ENCODE assay signal across 7 cellular contexts in genomic region chr5:74864823-74865222, GRCh38. TPM values are rescaled to one million over a fixed set of nuclear protein-coding genes. Genes with fewer than 3 reads are reported as not detected.
A peak's percentile ranks its signal among the peaks of the same experiment; 100 is the strongest.
DNase-seq lines count a peak whose midpoint lies in the region; ATAC-seq and TF ChIP-seq lines count a peak whose summit lies in the region.

No MANE protein-coding gene starts in this region.

- no peaks in the 10 kb centered on the region for H3F3A ChIP-seq in GM23248 (ENCODE audit: insufficient read depth)
- no peaks in the 10 kb centered on the region for H3F3A ChIP-seq in PC-3 (ENCODE audit: low read length, unreplicated experiment)

- no peak overlapping the region for H3K18ac ChIP-seq in neuronal stem cell (ENCODE audit: low read length)

- no TSS peak for BruUV-seq in PC-3 (replicated peaks; lab: Mats Ljungman, UMichigan)

- H2AFZ ChIP-seq in GM23248 (peak overlapping the region; percentile 88; the same call in 1 of the 2 replicates), PC-3 (ENCODE audit: low read length) (peak overlapping the region; percentile 82), neuronal stem cell (ENCODE audit: low read length) (peak overlapping the region; percentile 98)

- H3K27me3 ChIP-seq in GM23248 (replicated peaks; ENCODE audit: insufficient read depth) (peaks cover 47% of the 10 kb centered on the region), PC-3 (ENCODE audit: low read length) (no peaks in the 10 kb centered on the region), endocrine pancreas (ENCODE audit: control insufficient read depth, insufficient read depth, low read length) (no peaks in the 10 kb centered on the region), neuronal stem cell (ENCODE audit: control insufficient read depth in 3 of 3, insufficient read depth in 3 of 3, low read depth in 1 of 3, low read length in 3 of 3) (no peaks in the 10 kb centered on the region), Peyer's patch (peaks cover 0 to 29% of the 10 kb centered on the region in 2 donors), aorta (ENCODE audit: control insufficient read depth in 1 of 2, insufficient read depth in 2 of 2, low read length in 1 of 2) (no peaks in the 10 kb centered on the region)

- POLR2A ChIA-PET in PC-3 (lab: Charles Lee; ENCODE audit: unreplicated experiment), result no interaction called here

- no peak overlapping the region for H4K8ac ChIP-seq in neuronal stem cell (ENCODE audit: low read depth, low read length)

- CTCF ChIA-PET in PC-3 (lab: Charles Lee), result no interaction called here

- no peaks in the 10 kb centered on the region for H3K9me3 ChIP-seq in GM23248 (ENCODE audit: low read depth)
- H3K9me3 ChIP-seq in PC-3 (ENCODE audit: low read length), result no peaks in the 10 kb centered on the region
- H3K9me3 ChIP-seq in endocrine pancreas (ENCODE audit: control insufficient read depth, low read length), result no peaks in the 10 kb centered on the region
- no peaks in the 10 kb centered on the region for H3K9me3 ChIP-seq in neuronal stem cell (replicated peaks in 1 of 2; ENCODE audit: control insufficient read depth in 2 of 2, insufficient read depth in 1 of 2, low read depth in 1 of 2, low read length in 2 of 2)
- no peaks in the 10 kb centered on the region for H3K9me3 ChIP-seq in Peyer's patch
- no peaks in the 10 kb centered on the region for H3K9me3 ChIP-seq in aorta (ENCODE audit: control insufficient read depth, low read length)

- TF ChIP-seq CTCF in PC-3 (conservative IDR thresholded peaks at IDR 0.05; ENCODE audit: low read depth, low read length) (no peak), Peyer's patch (IDR thresholded peaks at IDR 0.05) (no peak)

- H2BK5ac ChIP-seq in neuronal stem cell (ENCODE audit: low read length), result no peak overlapping the region

- H4K20me1 ChIP-seq in GM23248 (ENCODE audit: insufficient read depth) (no peaks in the 10 kb centered on the region), PC-3 (ENCODE audit: low read length) (no peaks in the 10 kb centered on the region)

- H3K4me3 ChIP-seq in GM23248, result no peak overlapping the region
- H3K4me3 ChIP-seq in PC-3 (ENCODE audit: low read length), result peak overlapping the region; percentile 91
- peak overlapping the region; percentile 92 for H3K4me3 ChIP-seq in endocrine pancreas (ENCODE audit: control insufficient read depth, insufficient read depth, low read length)
- peak overlapping the region in 1 of 2 donors; percentile 69 for H3K4me3 ChIP-seq in neuronal stem cell (ENCODE audit: low read length in 2 of 2)
- H3K4me3 ChIP-seq in Peyer's patch, result peak overlapping the region in 1 of 4 donors; percentile 81
- no peak overlapping the region for H3K4me3 ChIP-seq in aorta (ENCODE audit: low read length in 2 of 2)

- H3K4me1 ChIP-seq in GM23248 (ENCODE audit: insufficient read depth) (no peaks in the 10 kb centered on the region), PC-3 (ENCODE audit: insufficient read depth, low read length) (peaks cover 6% of the 10 kb centered on the region; the same call in 1 of the 2 replicates), endocrine pancreas (ENCODE audit: control insufficient read depth, insufficient read depth, low read length) (peaks cover 9% of the 10 kb centered on the region), neuronal stem cell (ENCODE audit: control insufficient read depth in 2 of 2, insufficient read depth in 1 of 2, low read depth in 1 of 2, low read length in 2 of 2) (peaks cover 6 to 7% of the 10 kb centered on the region in 2 donors), Peyer's patch (peaks cover 0 to 12% (median 3%) of the 10 kb centered on the region in 4 donors), aorta (ENCODE audit: control insufficient read depth in 1 of 2, insufficient read depth in 2 of 2, low read length in 2 of 2) (no peaks in the 10 kb centered on the region)

- no peak for ATAC-seq in PC-3
- ATAC-seq in aorta (ENCODE audit: low FRiP score), result no peak
- no peak for ATAC-seq in GM21381 (IDR thresholded peaks at IDR 0.05; ENCODE audit: unreplicated experiment)

- no peak overlapping the region for H2BK12ac ChIP-seq in neuronal stem cell (ENCODE audit: low read length)

- no peak overlapping the region for H3K23ac ChIP-seq in neuronal stem cell (ENCODE audit: low read depth, low read length, poor library complexity)

- H4K91ac ChIP-seq in neuronal stem cell (ENCODE audit: low read depth, low read length, poor library complexity), result no peak overlapping the region

- H3K79me1 ChIP-seq in neuronal stem cell (ENCODE audit: low read depth, low read length), result no peaks in the 10 kb centered on the region

- H3K9ac ChIP-seq in GM23248 (no peak overlapping the region), PC-3 (ENCODE audit: low read length) (peak overlapping the region; percentile 68), endocrine pancreas (ENCODE audit: control insufficient read depth, insufficient read depth, low read length) (peak overlapping the region; percentile 51), neuronal stem cell (ENCODE audit: low read depth, low read length, poor library complexity) (no peak overlapping the region)

- 50 to 61% methylated on average over 8 of the region's 8 CpGs for WGBS in GM23248 (ENCODE audit: low coverage in 1 of 2, low lambda C conversion rate in 2 of 2, missing lambda C conversion rate in 2 of 2), 2 experiments
- WGBS in neuronal stem cell (ENCODE audit: extremely low coverage in 2 of 2, insufficient read length in 2 of 2, insufficient replicate concordance in 1 of 2), 2 donors, result no CpG with 5 or more reads among the region's 8 CpGs
- 87 to 88% methylated on average over 8 of the region's 8 CpGs for WGBS in aorta, 2 donors

- H3K27ac ChIP-seq in GM23248 (no peak overlapping the region), PC-3 (ENCODE audit: low read length) (no peak overlapping the region), neuronal stem cell (replicated peaks; ENCODE audit: low read length) (no peak overlapping the region), Peyer's patch (no peak overlapping the region), aorta (ENCODE audit: low read depth in 1 of 2, low read length in 2 of 2) (no peak overlapping the region)

- H2BK15ac ChIP-seq in neuronal stem cell (ENCODE audit: low read length), result no peak overlapping the region

- H3K14ac ChIP-seq in neuronal stem cell (ENCODE audit: low read length), result no peak overlapping the region

- no peak for DNase-seq in GM23248
- DNase-seq in PC-3, result peak; percentile 25
- no peak for DNase-seq in neuronal stem cell (ENCODE audit: low spot score)
- DNase-seq in Peyer's patch, result no peak
- no peak for DNase-seq in aorta

- H3K4me2 ChIP-seq in GM23248 (ENCODE audit: unreplicated experiment) (no peak overlapping the region), PC-3 (ENCODE audit: low read length) (peak overlapping the region; percentile 85), neuronal stem cell (ENCODE audit: insufficient read depth, low read length, poor library complexity, severe bottlenecking) (no peak overlapping the region)

- no peak for TF ChIP-seq POLR2A in Peyer's patch (IDR thresholded peaks at IDR 0.05)

- H3K79me2 ChIP-seq in GM23248 (ENCODE audit: insufficient read depth) (no peaks in the 10 kb centered on the region), PC-3 (ENCODE audit: low read length) (peaks cover 57% of the 10 kb centered on the region)

- no peak overlapping the region for H2AK5ac ChIP-seq in neuronal stem cell (ENCODE audit: low read depth, low read length)

- H3K9me2 ChIP-seq in GM23248 (ENCODE audit: insufficient read depth), result no peaks in the 10 kb centered on the region
- H3K9me2 ChIP-seq in PC-3 (replicated peaks; ENCODE audit: low read length), result no peaks in the 10 kb centered on the region

- H2BK120ac ChIP-seq in neuronal stem cell (ENCODE audit: low read depth, low read length), result no peak overlapping the region

- no peak overlapping the region for H3K4ac ChIP-seq in neuronal stem cell (ENCODE audit: low read length)

- in situ Hi-C loops in GM23248 (cut with MboI), result no loop called here

- intact Hi-C loops in PC-3 (cut with micrococcal nuclease) (no loop called here), aorta (cut with DNase I) (no loop called here)

- no peaks in the 10 kb centered on the region for H3K36me3 ChIP-seq in GM23248 (ENCODE audit: low read depth)
- no peaks in the 10 kb centered on the region for H3K36me3 ChIP-seq in PC-3 (ENCODE audit: low read depth, low read length)
- no peaks in the 10 kb centered on the region for H3K36me3 ChIP-seq in endocrine pancreas (ENCODE audit: control insufficient read depth, insufficient read depth, low read length)
- H3K36me3 ChIP-seq in neuronal stem cell (replicated peaks in 1 of 2; ENCODE audit: control insufficient read depth in 2 of 2, insufficient read depth in 2 of 2, low read length in 2 of 2), result no peaks in the 10 kb centered on the region
- H3K36me3 ChIP-seq in Peyer's patch, result no peaks in the 10 kb centered on the region
- no peaks in the 10 kb centered on the region for H3K36me3 ChIP-seq in aorta (ENCODE audit: control insufficient read depth in 1 of 2, insufficient read depth in 2 of 2, low read length in 1 of 2)

RNA-seq across cellular contexts. Expression of gene FAM169A, which starts 1.4 kb away (rescaled TPM):
- 0.22 TPM in 1 of 2 replicates, not detected in the other for total RNA-seq in GM23248 (2014; rRNA removed; shearing (Covaris generic))
- polyA plus RNA-seq in GM23248 (2016; fragmentation: Nextera tagmentation; extraction: Ambion mirVana) (0.08 TPM in 1 of 2 replicates, not detected in the other), aorta (under 1 TPM; 0.13 to 0.25 TPM)
- total RNA-seq in PC-3 (2014; rRNA removed) (10.6 and 11.2 TPM in 2 replicates), Peyer's patch (1 to 10 TPM; 1.7 to 6.0 (median 2.9) TPM), aorta (1 to 10 TPM; 1.0 to 2.2 TPM)
- polyA plus RNA-seq in neuronal stem cell (2013, experiment 1 of 2), result 8.3 TPM
- polyA plus RNA-seq in neuronal stem cell (2013, experiment 2 of 2), result 9.0 TPM

Comparison
In these comparisons a context has a peak if more than half of its experiments do, and no peak if none do; other contexts are left out.
1. H3K4me3 ChIP-seq: peak in PC-3 (single experiment) and endocrine pancreas (single experiment); none in GM23248 (single experiment) and aorta (0 of 2).
2. H3K9ac ChIP-seq: peak in PC-3 (single experiment) and endocrine pancreas (single experiment); none in GM23248 (single experiment) and neuronal stem cell (single experiment).
3. Peak in every context shown above with its lines, with median percentiles within 50 percentile points of each other: H2AFZ ChIP-seq.